ENCODE assay signal across 1 cellular context in genomic region chr16:4433914-4434787, GRCh38.
TF ChIP-seq lines count a peak whose summit lies in the region.

No MANE protein-coding gene starts in this region.

TF ChIP-seq in liver, 16 proteins besides CTCF, POLR2A, EP300 and RAD21 (continued from another document):
- TF ChIP-seq REST (IDR thresholded peaks at IDR 0.05) (no peak), MAX (IDR thresholded peaks at IDR 0.05) (no peak), HNF4A (conservative IDR thresholded peaks at IDR 0.05) (no peak), FOXA1 (IDR thresholded peaks at IDR 0.05) (no peak)
